ENCODE assay signal across 10 cellular contexts in genomic region chr15:40161693-40162401, GRCh38. TPM values are rescaled to one million over a fixed set of nuclear protein-coding genes. Genes with fewer than 3 reads are reported as not detected.
A peak's percentile ranks its signal among the peaks of the same experiment; 100 is the strongest.
DNase-seq lines count a peak whose midpoint lies in the region; ATAC-seq and TF ChIP-seq lines count a peak whose summit lies in the region.
"Had no signal": no experiment of that assay in that cellular context is flagged by ENCODE, and none has a peak within 500 bp of the region (broad histone marks: within the 10 kb centered on the region; RNA-seq: fewer than 3 reads in every experiment).

No MANE protein-coding gene starts in this region.

- no peak for TF ChIP-seq CTCF in HFF-Myc (IDR thresholded peaks at IDR 0.05; ENCODE audit: low read depth, low read length, missing control alignments)
- TF ChIP-seq CTCF in WERI-Rb-1 (IDR thresholded peaks at IDR 0.05; ENCODE audit: low read depth, low read length): no peak
- no peak for TF ChIP-seq CTCF in kidney epithelial cell (IDR thresholded peaks at IDR 0.05; ENCODE audit: insufficient read depth, low read length, poor library complexity, severe bottlenecking)

- H3K9me3 ChIP-seq in WERI-Rb-1 (ENCODE audit: severe bottlenecking): no peaks in the 10 kb centered on the region

- peaks cover 43% of the 10 kb centered on the region for H3K79me2 ChIP-seq in ACC112 (ENCODE audit: control insufficient read depth, insufficient read depth, low read length, unreplicated experiment)

- H3K36me3 ChIP-seq in ACC112 (ENCODE audit: insufficient read depth, low read length) (0 out of 2 replicates have a peak, but pooled peaks cover 3% of the 10 kb centered on the region), WERI-Rb-1 (peaks cover 31% of the 10 kb centered on the region), kidney epithelial cell (ENCODE audit: control insufficient read depth, insufficient read depth, low read length) (no peaks in the 10 kb centered on the region)

- no peak for DNase-seq in HFF-Myc (ENCODE audit: extremely low read depth, low read depth)
- DNase-seq in WERI-Rb-1: no peak
- no peak for DNase-seq in kidney epithelial cell (ENCODE audit: low read depth)
- no peak for DNase-seq in T-helper 1 cell
- DNase-seq in activated CD4-positive, CD25-positive, alpha-beta regulatory T cell treated with anti-CD3 and anti-CD28 coated beads, Interleukin-2, amount 50 U/mL, for 72 hours: no peak
- DNase-seq: head of caudate nucleus, NCI-H2107 had no signal

- H3K27me3 ChIP-seq in ACC112 (ENCODE audit: insufficient read depth, low read length) (no peaks in the 10 kb centered on the region), WERI-Rb-1 (ENCODE audit: insufficient read depth, low read depth, severe bottlenecking) (no peaks in the 10 kb centered on the region), kidney epithelial cell (ENCODE audit: control insufficient read depth, insufficient read depth, low read length) (no peaks in the 10 kb centered on the region)

- peak overlapping the region; percentile 91 for H3K4me3 ChIP-seq in ACC112 (ENCODE audit: low read depth, low read length)
- H3K4me3 ChIP-seq in HFF-Myc (replicated peaks; ENCODE audit: low read depth, low read length): peak overlapping the region; percentile 78
- H3K4me3 ChIP-seq in WERI-Rb-1 (ENCODE audit: low read depth, low read length): peak overlapping the region; percentile 75
- peak overlapping the region; percentile 64 for H3K4me3 ChIP-seq in kidney epithelial cell (ENCODE audit: low read depth, low read length)

- peak overlapping the region; percentile 82 for H2AFZ ChIP-seq in ACC112 (ENCODE audit: low read length, unreplicated experiment)

- peaks cover 26% of the 10 kb centered on the region for H3K4me1 ChIP-seq in ACC112 (ENCODE audit: control insufficient read depth, insufficient read depth, low read length, unreplicated experiment)

- ATAC-seq in GM21723 (IDR thresholded peaks at IDR 0.05; ENCODE audit: unreplicated experiment) (no peak), HG03520 (IDR thresholded peaks at IDR 0.05; ENCODE audit: unreplicated experiment) (no peak)

- H3K27ac ChIP-seq in ACC112 (ENCODE audit: low read depth, low read length) (no peak overlapping the region), WERI-Rb-1 (peak overlapping the region; percentile 89)

RNA-seq across cellular contexts. Expression of gene BUB1B, which starts 1.0 kb away (rescaled TPM):
- total RNA-seq in kidney epithelial cell: 10.5 and 16.5 TPM in 2 replicates

RNA-seq across cellular contexts. Expression of gene BMF, which starts 53.2 kb away (rescaled TPM):
- total RNA-seq in kidney epithelial cell: 37.4 and 43.4 TPM in 2 replicates
